ENCODE assay signal across 1 cellular context in genomic region chr10:6202684-6203330, GRCh38.
TF ChIP-seq lines count a peak whose summit lies in the region.

PFKFB3 (plus strand) TSS chr10:6202932; CDS start chr10:6203261, 329 bp downstream.

TF ChIP-seq in GM23338, 12 proteins besides CTCF, POLR2A, EP300 and RAD21 (continued from another document):
- TF ChIP-seq ZNF462 (CRISPR knock-in tag; IDR thresholded peaks at IDR 0.05), result no peak
